Comparison of ENCODE assay signal across 14 cellular contexts in genomic region chr15:80203361-80203885, GRCh38. TPM values are rescaled to one million over a fixed set of nuclear protein-coding genes. Genes with fewer than 3 reads are reported as not detected.
"Had no signal": no experiment of that assay in that cellular context is flagged by ENCODE, and none has a peak within 500 bp of the region (broad histone marks: within the 10 kb centered on the region; RNA-seq: fewer than 3 reads in every experiment).

No MANE protein-coding gene starts in this region.

- ATAC-seq: effector memory CD8-positive, alpha-beta T cell; left lung; T-helper 17 cell had no signal

- H3K4me1 ChIP-seq: left lung, parathyroid adenoma, stomach had no signal

- H3K27ac Mint-ChIP-seq: activated CD4-positive, alpha-beta T cell treated with anti-CD3 and anti-CD28 coated beads, Interleukin-2, amount 10 ng/mL, durations not matched to agents 7 days and 5 days; activated naive CD4-positive, alpha-beta T cell treated with anti-CD3 and anti-CD28 coated beads, Interleukin-2, amount 10 ng/mL, durations not matched to agents 7 days and 5 days; activated T-helper 2 cell treated with anti-CD3 and anti-CD28 coated beads, Interferon-gamma antibody, Interleukin-2, Interleukin-4, amounts not matched to agents 10 μg/mL and 5 μg/mL and 100 μg/mL, durations not matched to agents 14 hours and 24 hours and 36 hours; dendritic cell treated with granulocyte-macrophage colony-stimulating factor and Interleukin-4, amounts not matched to agents 40 ng/mL and 50 ng/mL, for 4 days; effector memory CD8-positive, alpha-beta T cell; T-helper 17 cell had no signal

- H3K4me3 Mint-ChIP-seq: activated CD4-positive, alpha-beta T cell treated with anti-CD3 and anti-CD28 coated beads, Interleukin-2, amount 10 ng/mL, durations not matched to agents 7 days and 5 days; activated naive CD4-positive, alpha-beta T cell treated with anti-CD3 and anti-CD28 coated beads, Interleukin-2, amount 10 ng/mL, durations not matched to agents 7 days and 5 days; central memory CD8-positive, alpha-beta T cell; dendritic cell treated with granulocyte-macrophage colony-stimulating factor and Interleukin-4, amounts not matched to agents 40 ng/mL and 50 ng/mL, for 4 days; effector memory CD8-positive, alpha-beta T cell; neural crest cell; T-helper 17 cell had no signal

- DNase-seq: activated CD4-positive, alpha-beta T cell treated with anti-CD3 and anti-CD28 coated beads, Interleukin-2, amount 10 ng/mL, durations not matched to agents 7 days and 5 days; activated CD4-positive, CD25-positive, alpha-beta regulatory T cell; activated naive CD4-positive, alpha-beta T cell treated with anti-CD3 and anti-CD28 coated beads, Interleukin-2, amount 10 ng/mL, durations not matched to agents 7 days and 5 days; effector memory CD8-positive, alpha-beta T cell; left lung; mesenchymal stem cell; stomach; T-helper 17 cell had no signal

- H3K27me3 ChIP-seq: left lung, stomach had no signal

- H3K9ac ChIP-seq: parathyroid adenoma had no signal

- H3K9me3 Mint-ChIP-seq: activated CD4-positive, alpha-beta T cell treated with anti-CD3 and anti-CD28 coated beads, Interleukin-2, amount 10 ng/mL, durations not matched to agents 7 days and 5 days; activated naive CD4-positive, alpha-beta T cell treated with anti-CD3 and anti-CD28 coated beads, Interleukin-2, amount 10 ng/mL, durations not matched to agents 7 days and 5 days; activated T-helper 2 cell treated with anti-CD3 and anti-CD28 coated beads, Interferon-gamma antibody, Interleukin-2, Interleukin-4, amounts not matched to agents 10 μg/mL and 5 μg/mL and 100 μg/mL, durations not matched to agents 14 hours and 24 hours and 36 hours; central memory CD8-positive, alpha-beta T cell; dendritic cell treated with granulocyte-macrophage colony-stimulating factor and Interleukin-4, amounts not matched to agents 40 ng/mL and 50 ng/mL, for 4 days; effector memory CD8-positive, alpha-beta T cell; neural crest cell had no signal

- H2AFZ ChIP-seq: parathyroid adenoma had no signal

- H3K9me3 ChIP-seq: left lung, stomach had no signal

- H3K36me3 ChIP-seq: left lung had no signal

- H3K4me1 Mint-ChIP-seq: activated CD4-positive, alpha-beta T cell treated with anti-CD3 and anti-CD28 coated beads, Interleukin-2, amount 10 ng/mL, durations not matched to agents 7 days and 5 days; activated naive CD4-positive, alpha-beta T cell treated with anti-CD3 and anti-CD28 coated beads, Interleukin-2, amount 10 ng/mL, durations not matched to agents 7 days and 5 days; central memory CD8-positive, alpha-beta T cell had no signal

- H3K27ac ChIP-seq: left lung, parathyroid adenoma, skin epidermis, stomach had no signal

- H3K36me3 Mint-ChIP-seq: activated naive CD4-positive, alpha-beta T cell treated with anti-CD3 and anti-CD28 coated beads, Interleukin-2, amount 10 ng/mL, durations not matched to agents 7 days and 5 days had no signal

- H3K4me3 ChIP-seq: left lung, skin epidermis, stomach had no signal

- H3K79me2 ChIP-seq: parathyroid adenoma had no signal

RNA-seq across cellular contexts. Expression of gene CTXND1, which starts 48.6 kb away (rescaled TPM):
- total RNA-seq: activated CD4-positive, alpha-beta T cell treated with anti-CD3 and anti-CD28 coated beads, Interleukin-2, amount 10 ng/mL, durations not matched to agents 7 days and 5 days; activated T-helper 2 cell treated with anti-CD3 and anti-CD28 coated beads, Interferon-gamma antibody, Interleukin-2, Interleukin-4, amounts not matched to agents 10 μg/mL and 5 μg/mL and 100 μg/mL, durations not matched to agents 14 hours and 24 hours and 36 hours; T-helper 17 cell had no signal
